10 cellular contexts compared by ENCODE assay signal in the genomic region with DNA sequence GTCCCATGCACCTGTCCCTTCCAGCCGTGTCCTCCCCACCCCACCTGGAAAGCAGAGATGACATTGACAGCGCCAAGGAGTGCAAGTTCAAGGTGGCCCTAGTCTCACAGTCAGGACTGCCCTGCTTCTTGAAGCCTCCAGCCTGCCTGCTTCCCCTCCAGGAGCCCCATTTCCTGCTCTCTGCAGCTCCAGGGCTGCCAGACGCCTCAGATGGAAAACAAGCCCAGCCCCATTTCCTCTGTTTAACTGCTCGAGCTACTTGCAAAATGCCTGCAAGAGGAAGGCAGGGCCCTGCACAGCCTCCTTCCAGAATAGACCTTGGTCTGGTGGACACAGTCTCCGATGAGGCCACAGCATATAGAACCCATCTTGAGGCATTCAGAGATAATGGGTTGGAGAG. TPM values are rescaled to one million over a fixed set of nuclear protein-coding genes. Genes with fewer than 3 reads are reported as not detected.
DNase-seq lines count a peak whose midpoint lies in the region; ATAC-seq and TF ChIP-seq lines count a peak whose summit lies in the region.
"Had no signal": no experiment of that assay in that cellular context is flagged by ENCODE, and none has a peak within 500 bp of the region (broad histone marks: within the 10 kb centered on the region; RNA-seq: fewer than 3 reads in every experiment).

No MANE protein-coding gene starts in this region.

- H3K36me3 ChIP-seq in NT2/D1 (ENCODE audit: insufficient read depth, insufficient read length, low read length) (no peaks in the 10 kb centered on the region), esophagus muscularis mucosa (no peaks in the 10 kb centered on the region)
- H3K36me3 ChIP-seq: BE2C had no signal

- H3K9me3 Mint-ChIP-seq in activated T-helper 1 cell treated with anti-CD3 and anti-CD28 coated beads, Interleukin-12 subunit alpha, Interleukin-12 subunit beta, Interleukin-2, Interleukin-4 antibody, amounts not matched to agents 30 ng/mL and 10 ng/mL and 1 ng/mL, durations not matched to agents 14 hours and 24 hours and 36 hours = no peaks in the 10 kb centered on the region

- no peak overlapping the region for H3K27ac Mint-ChIP-seq in activated T-helper 1 cell treated with anti-CD3 and anti-CD28 coated beads, Interleukin-12 subunit alpha, Interleukin-12 subunit beta, Interleukin-2, Interleukin-4 antibody, amounts not matched to agents 30 ng/mL and 10 ng/mL and 1 ng/mL, durations not matched to agents 14 hours and 24 hours and 36 hours

- intact Hi-C loops in activated T-helper 1 cell treated with anti-CD3 and anti-CD28 coated beads, Interleukin-12 subunit alpha, Interleukin-12 subunit beta, Interleukin-2, Interleukin-4 antibody, amounts not matched to agents 30 ng/mL and 10 ng/mL and 1 ng/mL, durations not matched to agents 14 hours and 24 hours and 36 hours (cut with micrococcal nuclease) = no loop called here
- intact Hi-C loops in esophagus muscularis mucosa (cut with DNase I) = no loop called here

- no peak for TF ChIP-seq POLR2A in esophagus muscularis mucosa (IDR thresholded peaks at IDR 0.05; ENCODE audit: low read depth)

- no peak for ATAC-seq in HG02798 (IDR thresholded peaks at IDR 0.05; ENCODE audit: poor library complexity, unreplicated experiment)

- peak overlapping the region in 3 of 4 donors; percentile 10 to 43 (median 25) for H3K27ac ChIP-seq in esophagus muscularis mucosa (replicated peaks in 1 of 4)

- peak; percentile 23 for DNase-seq in activated T-helper 1 cell treated with Interleukin-2 at 50 U/mL for 16 hours (ENCODE audit: low read depth)
- no peak for DNase-seq in activated T-helper 1 cell treated with anti-CD3 and anti-CD28 coated beads, Interleukin-12 subunit alpha, Interleukin-12 subunit beta, Interleukin-2, Interleukin-4 antibody, amounts not matched to agents 30 ng/mL and 10 ng/mL and 1 ng/mL, durations not matched to agents 14 hours and 24 hours and 36 hours (ENCODE audit: low spot score)
- DNase-seq in NT2/D1 (ENCODE audit: low read depth, low spot score) = peak; percentile 65
- DNase-seq in esophagus muscularis mucosa (ENCODE audit: extremely low spot score) = no peak
- peak; percentile 32 for DNase-seq in pulmonary artery endothelial cell (ENCODE audit: low read depth, low spot score)
- no peak for DNase-seq in HuH-7 (ENCODE audit: low spot score)
- DNase-seq in SHP77 (lab: John Stamatoyannopoulos, UW) = no peak
- DNase-seq: BE2C; stimulated activated CD4-positive, alpha-beta T cell treated with anti-CD3 and anti-CD28 coated beads, Interleukin-15, amount 100 ng/mL, for 24 hours had no signal

- peaks cover 56% of the 10 kb centered on the region for H3K4me1 ChIP-seq in NT2/D1 (ENCODE audit: insufficient read depth, insufficient read length)
- peaks cover 42 to 66% (median 50%) of the 10 kb centered on the region in 4 donors for H3K4me1 ChIP-seq in esophagus muscularis mucosa
- H3K4me1 ChIP-seq: BE2C had no signal

- H3K9me3 ChIP-seq in NT2/D1 (ENCODE audit: insufficient read depth, low read length) (no peaks in the 10 kb centered on the region), esophagus muscularis mucosa (no peaks in the 10 kb centered on the region)
- H3K9me3 ChIP-seq: BE2C had no signal

- H3K4me3 ChIP-seq in NT2/D1 (ENCODE audit: insufficient read length, low read depth) (no peak overlapping the region), esophagus muscularis mucosa (no peak overlapping the region)

- no peak for TF ChIP-seq CTCF in esophagus muscularis mucosa (IDR thresholded peaks at IDR 0.05)

- peaks cover 19% of the 10 kb centered on the region for H3K27me3 ChIP-seq in NT2/D1 (ENCODE audit: insufficient read depth, insufficient read length)
- H3K27me3 ChIP-seq in esophagus muscularis mucosa = no peaks in the 10 kb centered on the region
- H3K27me3 ChIP-seq: BE2C had no signal

- 40% methylated on average over 4 of the region's 5 CpGs for WGBS in esophagus muscularis mucosa

- peak overlapping the region; percentile 23 for H3K9ac ChIP-seq in NT2/D1 (ENCODE audit: insufficient read length, low read depth)

- no peaks in the 10 kb centered on the region for H3K36me3 Mint-ChIP-seq in activated T-helper 1 cell treated with anti-CD3 and anti-CD28 coated beads, Interleukin-12 subunit alpha, Interleukin-12 subunit beta, Interleukin-2, Interleukin-4 antibody, amounts not matched to agents 30 ng/mL and 10 ng/mL and 1 ng/mL, durations not matched to agents 14 hours and 24 hours and 36 hours (ENCODE audit: low read depth)

- peaks cover 3% of the 10 kb centered on the region for H3K27me3 Mint-ChIP-seq in activated T-helper 1 cell treated with anti-CD3 and anti-CD28 coated beads, Interleukin-12 subunit alpha, Interleukin-12 subunit beta, Interleukin-2, Interleukin-4 antibody, amounts not matched to agents 30 ng/mL and 10 ng/mL and 1 ng/mL, durations not matched to agents 14 hours and 24 hours and 36 hours (ENCODE audit: insufficient read depth)

- H3K4me1 Mint-ChIP-seq in activated T-helper 1 cell treated with anti-CD3 and anti-CD28 coated beads, Interleukin-12 subunit alpha, Interleukin-12 subunit beta, Interleukin-2, Interleukin-4 antibody, amounts not matched to agents 30 ng/mL and 10 ng/mL and 1 ng/mL, durations not matched to agents 14 hours and 24 hours and 36 hours (ENCODE audit: low read depth) = peaks cover 64% of the 10 kb centered on the region

- no peak overlapping the region for H3K4me3 Mint-ChIP-seq in activated T-helper 1 cell treated with anti-CD3 and anti-CD28 coated beads, Interleukin-12 subunit alpha, Interleukin-12 subunit beta, Interleukin-2, Interleukin-4 antibody, amounts not matched to agents 30 ng/mL and 10 ng/mL and 1 ng/mL, durations not matched to agents 14 hours and 24 hours and 36 hours

- no peak for TF ChIP-seq EP300 in esophagus muscularis mucosa (IDR thresholded peaks at IDR 0.05)

RNA-seq across cellular contexts. Expression of gene DGKZ, which starts 5.0 kb away (rescaled TPM):
- 101 TPM in 2 replicates for total RNA-seq in activated T-helper 1 cell treated with anti-CD3 and anti-CD28 coated beads, Interleukin-12 subunit alpha, Interleukin-12 subunit beta, Interleukin-2, Interleukin-4 antibody, amounts not matched to agents 30 ng/mL and 10 ng/mL and 1 ng/mL, durations not matched to agents 14 hours and 24 hours and 36 hours
- total RNA-seq in esophagus muscularis mucosa = 10 to 100 TPM; 39.4 to 85.8 (median 55.4) TPM
- total RNA-seq in pulmonary artery endothelial cell = 61.8 and 63.3 TPM in 2 replicates

RNA-seq across cellular contexts. Expression of gene MDK, which starts 39.2 kb away (rescaled TPM):
- 5.0 and 7.1 TPM in 2 replicates for total RNA-seq in activated T-helper 1 cell treated with anti-CD3 and anti-CD28 coated beads, Interleukin-12 subunit alpha, Interleukin-12 subunit beta, Interleukin-2, Interleukin-4 antibody, amounts not matched to agents 30 ng/mL and 10 ng/mL and 1 ng/mL, durations not matched to agents 14 hours and 24 hours and 36 hours
- total RNA-seq in esophagus muscularis mucosa = 10 to 100 TPM in 3 of 4 donors, 1 to 10 TPM in 1; 1.2 to 12.8 (median 11.8) TPM
- total RNA-seq in pulmonary artery endothelial cell = 32.3 and 52.0 TPM in 2 replicates

RNA-seq across cellular contexts. Expression of gene CHRM4, which starts 49.3 kb away (rescaled TPM):
- total RNA-seq in activated T-helper 1 cell treated with anti-CD3 and anti-CD28 coated beads, Interleukin-12 subunit alpha, Interleukin-12 subunit beta, Interleukin-2, Interleukin-4 antibody, amounts not matched to agents 30 ng/mL and 10 ng/mL and 1 ng/mL, durations not matched to agents 14 hours and 24 hours and 36 hours = 1.2 TPM in 2 replicates
- total RNA-seq in esophagus muscularis mucosa (1 to 10 TPM in 2 of 4 donors, under 1 TPM in 2; 0.34 to 1.5 (median 1.0) TPM), pulmonary artery endothelial cell (0.18 and 0.59 TPM in 2 replicates)

Comparison
In these comparisons a context has a peak if more than half of its experiments do, and no peak if none do; other contexts are left out.
1. DNase-seq: peak in activated T-helper 1 cell treated with Interleukin-2 at 50 U/mL for 16 hours (single experiment), NT2/D1 (single experiment) and pulmonary artery endothelial cell (single experiment); none in activated T-helper 1 cell treated with anti-CD3 and anti-CD28 coated beads, Interleukin-12 subunit alpha, Interleukin-12 subunit beta, Interleukin-2, Interleukin-4 antibody, amounts not matched to agents 30 ng/mL and 10 ng/mL and 1 ng/mL, durations not matched to agents 14 hours and 24 hours and 36 hours (single experiment), esophagus muscularis mucosa (single experiment), HuH-7 (single experiment) and SHP77 (0 of 2).